ENCODE assay signal across 1 cellular context in genomic region chr2:43787895-43788294, GRCh38.
A peak's percentile ranks its signal among the peaks of the same experiment; 100 is the strongest.
TF ChIP-seq lines count a peak whose summit lies in the region.

No MANE protein-coding gene starts in this region.

TF ChIP-seq in SK-N-SH, 30 proteins besides CTCF, POLR2A, EP300 and RAD21:
- peak; percentile 19; the same call in 1 of the 2 replicates for TF ChIP-seq PBX3 (IDR thresholded peaks at IDR 0.05)
- no peak for TF ChIP-seq MEF2A (IDR thresholded peaks at IDR 0.05; ENCODE audit: borderline replicate concordance, low read depth)
- no peak for TF ChIP-seq IRF3 (IDR thresholded peaks at IDR 0.05; ENCODE audit: low read depth, low read length)
- no peak for TF ChIP-seq REST (IDR thresholded peaks at IDR 0.05; ENCODE audit: low read depth, low read length)
- no peak for TF ChIP-seq USF1 (IDR thresholded peaks at IDR 0.05; ENCODE audit: borderline replicate concordance, low read depth)
